Comparison of ENCODE assay signal across 16 cellular contexts in the genomic region with DNA sequence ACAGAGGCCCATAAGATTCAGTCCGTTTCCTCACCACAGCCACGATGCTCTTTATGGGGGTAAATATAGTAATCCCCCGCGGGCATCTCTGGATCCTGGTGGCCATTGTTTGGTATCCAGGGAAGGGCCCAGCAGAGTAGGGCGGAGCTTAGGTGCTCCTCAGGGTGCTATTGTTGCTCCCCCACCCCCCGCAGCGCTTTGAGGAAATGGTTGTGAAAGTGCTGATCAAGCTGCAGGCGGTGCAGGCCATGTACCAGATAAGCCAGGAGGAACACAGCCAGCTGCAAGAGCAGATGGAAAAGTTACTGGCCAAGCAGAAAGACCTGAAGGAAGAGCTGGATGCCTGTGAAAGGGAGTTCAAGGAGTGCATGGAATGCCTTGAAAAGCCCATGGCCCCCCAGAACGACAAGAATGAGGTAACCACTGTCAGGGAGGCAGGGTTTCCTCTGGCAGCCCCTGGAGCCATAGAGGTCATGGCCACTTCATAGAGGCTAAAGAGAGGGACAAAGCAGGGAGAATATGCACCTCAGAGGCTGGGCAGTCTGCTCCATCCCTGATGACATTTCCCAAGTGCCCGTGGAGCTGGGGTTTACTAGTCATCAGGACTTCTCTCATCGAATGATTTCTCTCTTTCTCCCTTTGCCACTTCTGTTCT. TPM values are rescaled to one million over a fixed set of nuclear protein-coding genes. Genes with fewer than 3 reads are reported as not detected.
A peak's percentile ranks its signal among the peaks of the same experiment; 100 is the strongest.
DNase-seq lines count a peak whose midpoint lies in the region; ATAC-seq and TF ChIP-seq lines count a peak whose summit lies in the region.
"Had no signal": no experiment of that assay in that cellular context is flagged by ENCODE, and none has a peak within 500 bp of the region (broad histone marks: within the 10 kb centered on the region; RNA-seq: fewer than 3 reads in every experiment).

No MANE protein-coding gene starts in this region.

- H3K27ac ChIP-seq in A673 (ENCODE audit: low read depth, low read length, poor library complexity, severe bottlenecking), result no peak overlapping the region
- no peak overlapping the region for H3K27ac ChIP-seq in right cardiac atrium (ENCODE audit: low read length)
- H3K27ac ChIP-seq: esophagus muscularis mucosa, neutrophil, VCaP had no signal

- POLR2A ChIA-PET in A673 (lab: Charles Lee; ENCODE audit: low non-redundant PET), result interaction anchor here (0.6 kb wide), 1 partner anchor 178 kb away, joined by 3 read pairs; no protein-coding TSS in a partner anchor

- TF ChIP-seq CTCF in A673 (conservative IDR thresholded peaks at IDR 0.05; ENCODE audit: low read depth, low read length) (no peak), NB4 (IDR thresholded peaks at IDR 0.05; ENCODE audit: low read depth, low read length) (no peak)

- CTCF ChIA-PET in A673 (lab: Charles Lee), result interaction anchor here (1.5 kb wide), 1 partner anchor 30 kb away, joined by 4 read pairs; no protein-coding TSS in a partner anchor

- no peak for TF ChIP-seq POLR2A in NB4 (IDR thresholded peaks at IDR 0.05; ENCODE audit: extremely low read depth, insufficient read length)

- H3K9me3 ChIP-seq in A673 (ENCODE audit: low read depth, low read length, poor library complexity, severe bottlenecking) (no peaks in the 10 kb centered on the region), right cardiac atrium (ENCODE audit: control insufficient read depth, low read length) (no peaks in the 10 kb centered on the region)
- H3K9me3 ChIP-seq: esophagus muscularis mucosa, neutrophil had no signal

- intact Hi-C loops in A673 (cut with micrococcal nuclease; ENCODE audit: unreplicated experiment), result no loop called here
- intact Hi-C loops in right cardiac atrium (cut with DNase I), result no loop called here

- no peaks in the 10 kb centered on the region for H3K36me3 ChIP-seq in A673 (ENCODE audit: insufficient read depth, low read length, poor library complexity, severe bottlenecking)
- H3K36me3 ChIP-seq: neutrophil had no signal

- H3K4me3 ChIP-seq in A673 (ENCODE audit: low read depth, low read length, poor library complexity, severe bottlenecking), result no peak overlapping the region
- H3K4me3 ChIP-seq in NB4 (ENCODE audit: low read depth, low read length), result peak overlapping the region; percentile 25
- H3K4me3 ChIP-seq in right cardiac atrium (ENCODE audit: low read length), result no peak overlapping the region
- H3K4me3 ChIP-seq: esophagus muscularis mucosa had no signal

- peak; percentile 92 for DNase-seq in A673 (ENCODE audit: low spot score)
- DNase-seq in NB4 (ENCODE audit: low read depth), result peak; percentile 96
- DNase-seq in SKM-1 (lab: John Stamatoyannopoulos, UW; ENCODE audit: unreplicated experiment), result peak; percentile 71
- DNase-seq in right cardiac atrium, result peak; percentile 65 to 83 (median 67)
- DNase-seq in NCI-H1694 treated with DMSO at 0.1 percent for 48 hours (lab: John Stamatoyannopoulos, UW), result no peak
- DNase-seq in RKO (ENCODE audit: low spot score), result no peak
- no peak for DNase-seq in kidney glomerular epithelial cell (lab: John Stamatoyannopoulos, UW)
- DNase-seq: activated T-cell treated with anti-CD3 and anti-CD28 coated beads, Interleukin-2, amount 50 U/mL, for 48 hours; kidney; stimulated activated naive CD4-positive, alpha-beta T cell had no signal

- ATAC-seq in right cardiac atrium (peak; percentile 76 to 89), HG02623 (IDR thresholded peaks at IDR 0.05; ENCODE audit: unreplicated experiment) (no peak)
- ATAC-seq: HCT116 had no signal

- BruUV-seq in A673 (replicated peaks; lab: Mats Ljungman, UMichigan), result no TSS peak

- H3K27me3 ChIP-seq in A673 (replicated peaks; ENCODE audit: insufficient read depth, low read depth, low read length, poor library complexity), result no peaks in the 10 kb centered on the region
- H3K27me3 ChIP-seq in right cardiac atrium (ENCODE audit: control insufficient read depth, insufficient read depth), result no peaks in the 10 kb centered on the region
- H3K27me3 ChIP-seq: esophagus muscularis mucosa had no signal

- H3K4me1 ChIP-seq in A673 (ENCODE audit: insufficient read depth, low read length, poor library complexity, severe bottlenecking) (peaks cover 18% of the 10 kb centered on the region), right cardiac atrium (ENCODE audit: control insufficient read depth, insufficient read depth, low read length) (peaks cover 5% of the 10 kb centered on the region)

- WGBS in right cardiac atrium, result 49% methylated on average over 11 of the region's 11 CpGs

RNA-seq across cellular contexts. Expression of a gene that starts 17.6 kb away (rescaled TPM):
- total RNA-seq in A673 (2021), result 6.5 and 7.8 TPM in 2 replicates
- 100 to 1,000 TPM; 244 to 358 (median 285) TPM for total RNA-seq in right cardiac atrium
- polyA plus RNA-seq in right cardiac atrium, result 216 TPM

RNA-seq across cellular contexts. Expression of a gene that starts 20.9 kb away (rescaled TPM):
- total RNA-seq in A673 (2021), result 4.4 and 6.9 TPM in 2 replicates
- total RNA-seq in right cardiac atrium, result 1 to 10 TPM; 2.5 to 6.9 (median 5.4) TPM
- polyA plus RNA-seq in right cardiac atrium, result 5.7 TPM

RNA-seq across cellular contexts. Expression of a gene that starts 37.0 kb away (rescaled TPM):
- not detected in 2 replicates for total RNA-seq in A673 (2021)
- not detected for total RNA-seq in right cardiac atrium
- polyA plus RNA-seq in right cardiac atrium, result not detected
- total RNA-seq: bronchial epithelial cell, esophagus muscularis mucosa, kidney had no signal

RNA-seq across cellular contexts. Expression of a gene that starts 50.0 kb away (rescaled TPM):
- total RNA-seq in A673 (2021) (148 and 152 TPM in 2 replicates), right cardiac atrium (100 to 1,000 TPM; 127 to 139 (median 134) TPM)
- polyA plus RNA-seq in right cardiac atrium, result 224 TPM

Comparison
In these comparisons a context has a peak if more than half of its experiments do, and no peak if none do; other contexts are left out.
1. DNase-seq: peak in A673 (single experiment), NB4 (single experiment), SKM-1 (single experiment) and right cardiac atrium (3 of 3); none in NCI-H1694 treated with DMSO at 0.1 percent for 48 hours (single experiment), RKO (single experiment) and kidney glomerular epithelial cell (single experiment).
2. RNA of a gene that starts 17.6 kb away (total RNA-seq): 244 to 358 TPM in right cardiac atrium; 6.5 to 7.8 TPM in A673; every median in the first group is over 10 times any median in the second.